Comparison of ENCODE assay signal across 8 cellular contexts in the genomic region with DNA sequence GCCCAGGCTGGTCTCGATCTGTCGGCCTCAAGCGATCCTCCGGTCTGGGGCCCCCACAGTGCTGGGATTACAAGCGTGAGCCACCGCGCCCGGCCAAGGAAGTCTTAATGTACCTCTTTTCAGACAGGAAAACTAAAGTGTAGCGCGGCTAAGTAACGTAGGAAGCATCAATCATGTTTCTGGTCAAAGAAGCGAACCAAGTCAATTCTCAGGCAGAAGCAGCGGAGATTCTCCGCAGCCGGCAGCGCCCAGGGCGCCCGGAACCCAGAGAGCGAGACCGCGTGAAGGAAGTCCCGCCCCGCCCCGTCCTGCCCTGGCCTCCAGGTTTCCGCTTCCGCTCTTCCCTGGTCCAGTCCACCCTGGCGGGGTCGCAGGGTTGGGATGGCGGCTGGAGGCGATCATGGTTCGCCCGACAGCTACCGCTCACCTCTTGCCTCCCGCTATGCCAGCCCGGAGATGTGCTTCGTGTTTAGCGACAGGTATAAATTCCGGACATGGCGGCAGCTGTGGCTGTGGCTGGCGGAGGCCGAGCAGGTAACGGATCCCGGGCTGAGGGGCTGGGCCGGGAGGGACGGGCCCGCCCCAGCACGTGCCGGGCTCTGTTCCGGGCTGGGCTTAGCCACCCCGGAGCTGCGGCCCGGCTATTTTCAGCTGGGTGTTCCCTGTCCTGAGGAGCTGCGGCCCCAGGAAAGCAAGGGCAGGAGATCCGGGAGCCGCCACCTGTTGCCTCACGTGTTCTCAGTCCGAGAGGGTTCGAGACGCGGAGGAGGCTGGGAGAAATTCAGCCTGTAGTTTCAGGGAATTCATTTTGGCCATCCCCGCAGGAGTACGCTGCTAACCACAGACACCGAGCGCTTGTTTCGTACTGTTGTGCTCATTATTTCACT. TPM values are rescaled to one million over a fixed set of nuclear protein-coding genes. Genes with fewer than 3 reads are reported as not detected.
A peak's percentile ranks its signal among the peaks of the same experiment; 100 is the strongest.
DNase-seq lines count a peak whose midpoint lies in the region; ATAC-seq, FAIRE-seq and TF ChIP-seq lines count a peak whose summit lies in the region.

TSS of gene ADSL (plus strand) at position 323 of the 887 bp plus-strand sequence. CDS start at position 382, 59 bp downstream.

- peak; percentile 77 to 78 for TF ChIP-seq POLR2A in Peyer's patch (IDR thresholded peaks at IDR 0.05)

- peaks cover 0 to 20% (median 13%) of the 10 kb centered on the region in 4 donors for H3K4me1 ChIP-seq in Peyer's patch
- H3K4me1 ChIP-seq in muscle layer of duodenum (ENCODE audit: control insufficient read depth in 1 of 2, insufficient read depth in 2 of 2, low read length in 2 of 2) = peaks cover 7 to 18% of the 10 kb centered on the region in 2 donors

- H3K36me3 ChIP-seq in Peyer's patch (peaks cover 0 to 24% (median 0%) of the 10 kb centered on the region in 3 donors), muscle layer of duodenum (ENCODE audit: control insufficient read depth in 1 of 2, insufficient read depth in 2 of 2, low read length in 2 of 2) (peaks cover 0 to 14% of the 10 kb centered on the region in 2 donors)

- ATAC-seq in GM21447 (IDR thresholded peaks at IDR 0.05; ENCODE audit: unreplicated experiment) (peak; percentile 72), esophagus mucosa (peak; percentile 89)

- TF ChIP-seq CTCF in D721Med (IDR thresholded peaks at IDR 0.05; ENCODE audit: insufficient read depth, missing control alignments) (no peak), Peyer's patch (IDR thresholded peaks at IDR 0.05) (peak in 4 of 6 experiments; percentile 6 to 44 (median 22))

- H3K9me3 ChIP-seq in Peyer's patch (no peaks in the 10 kb centered on the region), muscle layer of duodenum (ENCODE audit: control insufficient read depth in 1 of 2, low read length in 2 of 2) (no peaks in the 10 kb centered on the region)

- H3K27me3 ChIP-seq in Peyer's patch = no peaks in the 10 kb centered on the region
- H3K27me3 ChIP-seq in muscle layer of duodenum (ENCODE audit: low read depth, low read length) = no peaks in the 10 kb centered on the region

- H3K4me3 ChIP-seq in Peyer's patch = peak within 1 kb of the TSS; percentile 61 to 87 (median 76)
- peak within 1 kb of the TSS; percentile 80 to 81 for H3K4me3 ChIP-seq in muscle layer of duodenum (ENCODE audit: low read depth in 1 of 2, low read length in 2 of 2)

- FAIRE-seq in D721Med (lab: Jason Lieb, UNC) = no peak

- peak within 1 kb of the TSS; percentile 79 to 94 (median 88) for H3K27ac ChIP-seq in Peyer's patch
- H3K27ac ChIP-seq in muscle layer of duodenum (ENCODE audit: low read length) = peak within 1 kb of the TSS; percentile 83

- DNase-seq in D721Med (ENCODE audit: insufficient read length, low spot score) = peak; percentile 51
- peak; percentile 77 for DNase-seq in HuH-7.5 (ENCODE audit: low spot score)
- DNase-seq in Peyer's patch = peak; percentile 89 to 95 (median 95)
- DNase-seq in activated T-cell treated with anti-CD3 and anti-CD28 coated beads, Interleukin-2, amount 50 U/mL, for 48 hours = peak; percentile 92 to 93
- DNase-seq in stimulated activated CD8-positive, alpha-beta memory T cell treated with anti-CD3 and anti-CD28 coated beads, Interleukin-7, amount 100 ng/mL, for 24 hours (ENCODE audit: low read depth) = peak; percentile 63

RNA-seq across cellular contexts. Expression of gene ADSL, which starts in this region (rescaled TPM):
- total RNA-seq in Peyer's patch = 100 to 1,000 TPM in 1 of 4 donors, 10 to 100 TPM in 3; 32.2 to 163 (median 37.4) TPM
- 28.2 TPM for total RNA-seq in esophagus mucosa

Comparison
In these comparisons a context has a peak if more than half of its experiments do, and no peak if none do; other contexts are left out.
1. Peak in every context shown above with its lines: DNase-seq, ATAC-seq, H3K4me3 ChIP-seq and H3K27ac ChIP-seq.